Comparison of ENCODE assay signal across 1 cellular context in the genomic region with DNA sequence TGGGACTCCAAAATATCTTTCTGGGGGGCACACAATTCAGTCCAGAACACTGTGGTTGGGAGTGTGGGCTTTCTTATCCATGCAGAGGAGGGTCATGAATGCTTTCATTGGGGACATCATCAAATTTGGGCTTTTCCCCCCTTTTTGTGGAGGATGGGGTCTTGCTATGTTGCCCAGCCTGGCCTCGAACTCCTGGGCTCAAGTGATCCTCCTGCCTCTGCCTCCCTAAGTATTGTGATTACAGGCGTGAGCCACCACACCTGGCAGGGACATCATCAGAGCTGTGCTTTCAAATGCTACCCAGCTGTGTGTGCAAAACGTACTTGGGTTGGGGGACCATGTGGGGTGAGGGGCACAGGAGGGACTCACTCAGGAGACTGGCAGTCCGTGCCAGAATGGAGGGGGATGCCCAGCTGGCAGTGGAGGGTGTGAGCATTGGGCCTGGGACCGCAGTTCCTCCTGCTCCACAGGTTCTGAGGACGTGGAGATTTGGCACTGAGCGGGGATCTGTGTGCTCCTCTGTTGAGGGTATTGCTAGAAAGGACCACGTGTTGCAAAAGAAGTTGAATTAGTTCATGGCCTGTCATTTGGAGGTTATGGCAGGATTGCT.
A peak's percentile ranks its signal among the peaks of the same experiment; 100 is the strongest.
TF ChIP-seq lines count a peak whose summit lies in the region.

No MANE protein-coding gene starts in this region.

TF ChIP-seq in WTC11, 78 proteins besides CTCF, POLR2A, EP300 and RAD21:
- TF ChIP-seq, protein P1, sequence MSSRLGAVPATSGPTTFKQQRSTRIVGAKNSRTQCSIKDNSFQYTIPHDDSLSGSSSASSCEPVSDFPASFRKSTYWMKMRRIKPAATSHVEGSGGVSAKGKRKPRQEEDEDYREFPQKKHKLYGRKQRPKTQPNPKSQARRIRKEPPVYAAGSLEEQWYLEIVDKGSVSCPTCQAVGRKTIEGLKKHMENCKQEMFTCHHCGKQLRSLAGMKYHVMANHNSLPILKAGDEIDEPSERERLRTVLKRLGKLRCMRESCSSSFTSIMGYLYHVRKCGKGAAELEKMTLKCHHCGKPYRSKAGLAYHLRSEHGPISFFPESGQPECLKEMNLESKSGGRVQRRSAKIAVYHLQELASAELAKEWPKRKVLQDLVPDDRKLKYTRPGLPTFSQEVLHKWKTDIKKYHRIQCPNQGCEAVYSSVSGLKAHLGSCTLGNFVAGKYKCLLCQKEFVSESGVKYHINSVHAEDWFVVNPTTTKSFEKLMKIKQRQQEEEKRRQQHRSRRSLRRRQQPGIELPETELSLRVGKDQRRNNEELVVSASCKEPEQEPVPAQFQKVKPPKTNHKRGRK (CRISPR knock-in tag; IDR thresholded peaks at IDR 0.05; ENCODE audit: borderline replicate concordance), result no peak
- peak; percentile 93 for TF ChIP-seq ZNF121 (CRISPR knock-in tag; IDR thresholded peaks at IDR 0.05)
